8 cellular contexts compared by ENCODE assay signal in the genomic region with DNA sequence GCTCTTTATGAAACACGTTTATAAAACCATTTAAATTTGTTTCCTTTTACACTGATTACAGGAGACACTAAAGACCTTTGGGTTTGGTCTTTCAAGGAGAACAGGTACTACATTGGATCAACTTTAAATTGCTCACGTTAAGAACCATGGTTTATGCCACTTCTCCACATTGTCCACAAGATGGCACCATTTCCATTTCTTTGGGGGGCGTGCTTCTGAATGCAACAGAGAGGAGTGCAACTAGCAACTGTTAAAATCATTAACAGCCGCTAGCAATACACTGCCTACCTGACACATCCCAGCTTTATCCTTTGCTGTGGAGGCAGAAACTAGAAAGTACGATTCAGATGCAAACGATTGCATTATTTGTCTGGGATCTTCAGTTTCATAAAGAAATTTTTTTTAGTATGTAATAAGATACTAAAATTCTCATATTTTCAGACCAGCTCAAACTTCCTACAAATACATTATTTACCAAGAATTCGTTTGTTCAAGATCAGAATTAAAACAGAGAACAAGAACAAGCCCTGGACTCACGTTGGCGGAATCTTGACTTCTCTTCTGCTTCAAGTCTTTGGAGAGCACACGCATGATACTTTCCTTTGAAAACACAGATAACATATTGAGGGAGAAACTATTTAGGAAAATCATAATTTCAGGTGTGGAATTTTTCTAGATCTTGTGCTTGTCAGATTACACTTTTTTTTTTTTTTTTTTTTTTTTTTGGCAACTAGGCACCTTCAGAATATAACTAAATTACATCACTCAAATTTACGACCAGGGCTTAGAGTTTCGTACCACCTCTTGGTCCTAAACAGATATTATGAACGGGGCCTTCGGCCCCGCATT. TPM values are rescaled to one million over a fixed set of nuclear protein-coding genes. Genes with fewer than 3 reads are reported as not detected.
DNase-seq lines count a peak whose midpoint lies in the region; ATAC-seq lines count a peak whose summit lies in the region.

No MANE protein-coding gene starts in this region.

- DNase-seq in COLO668 (lab: John Stamatoyannopoulos, UW; ENCODE audit: unreplicated experiment) (peak; percentile 38), NCI-H748 (lab: John Stamatoyannopoulos, UW; ENCODE audit: unreplicated experiment) (peak; percentile 89), mesenchymal stem cell (peak; percentile 86)
- DNase-seq in activated CD4-positive, alpha-beta T cell treated with anti-CD3 and anti-CD28 coated beads, Interleukin-2, amount 50 U/mL, for 4 hours: peak; percentile 41 to 42
- peak; percentile 48 for DNase-seq in effector CD4-positive, alpha-beta T cell
- DNase-seq in stimulated activated CD8-positive, alpha-beta memory T cell treated with anti-CD3 and anti-CD28 coated beads, Interleukin-4, amount 100 ng/mL, for 48 hours: peak; percentile 66

- no peak overlapping the region for H2BK120ac ChIP-seq in mesenchymal stem cell (ENCODE audit: low read depth, low read length)

- H3K9ac ChIP-seq in mesenchymal stem cell (ENCODE audit: low read length): peak overlapping the region; percentile 69

- H3K27ac ChIP-seq in mesenchymal stem cell (ENCODE audit: low read length, poor library complexity, severe bottlenecking): no peak overlapping the region

- H2AFZ ChIP-seq in mesenchymal stem cell (ENCODE audit: low read depth, low read length): no peak overlapping the region

- peaks cover 14% of the 10 kb centered on the region for H3K4me1 ChIP-seq in mesenchymal stem cell (ENCODE audit: control insufficient read depth, insufficient read depth, low read depth, low read length)

- no peak overlapping the region for H2BK5ac ChIP-seq in mesenchymal stem cell (ENCODE audit: low read depth, low read length, poor library complexity, severe bottlenecking)

- peak overlapping the region; percentile 92 for H3K4me2 ChIP-seq in mesenchymal stem cell (ENCODE audit: low read length, poor library complexity, severe bottlenecking)

- H2AK5ac ChIP-seq in mesenchymal stem cell (ENCODE audit: low read length, severe bottlenecking): no peak overlapping the region

- H2BK15ac ChIP-seq in mesenchymal stem cell (ENCODE audit: low read depth, poor library complexity, severe bottlenecking): no peak overlapping the region

- H3K9me3 ChIP-seq in mesenchymal stem cell (ENCODE audit: control insufficient read depth, low read length): no peaks in the 10 kb centered on the region

- peaks cover 27 to 38% of the 10 kb centered on the region in 2 experiments for H3K27me3 ChIP-seq in mesenchymal stem cell (ENCODE audit: control insufficient read depth in 1 of 2, insufficient read depth in 1 of 2, low read length in 2 of 2)

- 13% methylated on average over 10 of the region's 15 CpGs for WGBS in mesenchymal stem cell

- H3K4ac ChIP-seq in mesenchymal stem cell (ENCODE audit: low read depth in 1 of 2, low read length in 2 of 2): no peak overlapping the region

- H4K8ac ChIP-seq in mesenchymal stem cell (ENCODE audit: low read length): no peak overlapping the region

- no peak overlapping the region for H3K14ac ChIP-seq in mesenchymal stem cell (ENCODE audit: low read length in 2 of 2)

- H3K4me3 ChIP-seq in mesenchymal stem cell (ENCODE audit: insufficient read depth in 1 of 2, low read depth in 1 of 2, low read length in 2 of 2): peak overlapping the region in 1 of 2 experiments; percentile 86

- H3K79me1 ChIP-seq in mesenchymal stem cell (replicated peaks; ENCODE audit: low read length, poor library complexity, severe bottlenecking): no peaks in the 10 kb centered on the region

- no peak overlapping the region for H3K18ac ChIP-seq in mesenchymal stem cell (ENCODE audit: low read depth in 1 of 2, low read length in 2 of 2)

- peaks cover 0 to 3% of the 10 kb centered on the region in 2 experiments for H3K36me3 ChIP-seq in mesenchymal stem cell (ENCODE audit: control insufficient read depth in 1 of 2, insufficient read depth in 2 of 2, low read depth in 1 of 2, low read length in 2 of 2)

- no peak overlapping the region for H3K23ac ChIP-seq in mesenchymal stem cell (ENCODE audit: low read length in 2 of 2)

- H4K91ac ChIP-seq in mesenchymal stem cell (ENCODE audit: low read length): no peak overlapping the region

- no peak overlapping the region for H2BK12ac ChIP-seq in mesenchymal stem cell (ENCODE audit: low read length in 2 of 2)

- ATAC-seq in GM19455 (IDR thresholded peaks at IDR 0.05; ENCODE audit: unreplicated experiment): peak; percentile 52
- peak; percentile 64 for ATAC-seq in HG03571 (IDR thresholded peaks at IDR 0.05; ENCODE audit: unreplicated experiment)

RNA-seq across cellular contexts. Expression of gene CDC20B, which starts 0.7 kb away (rescaled TPM):
- polyA plus RNA-seq in mesenchymal stem cell (2013, experiment 1 of 2): 0.01 TPM
- polyA plus RNA-seq in mesenchymal stem cell (2013, experiment 2 of 2): not detected

RNA-seq across cellular contexts. Expression of gene GPX8, which starts 12.3 kb away (rescaled TPM):
- polyA plus RNA-seq in mesenchymal stem cell (2013, experiment 1 of 2): 206 TPM
- polyA plus RNA-seq in mesenchymal stem cell (2013, experiment 2 of 2): 217 TPM

RNA-seq across cellular contexts. Expression of gene MCIDAS, which starts 54.8 kb away (rescaled TPM):
- polyA plus RNA-seq in mesenchymal stem cell (2013, experiment 1 of 2): not detected
- polyA plus RNA-seq in mesenchymal stem cell (2013, experiment 2 of 2): not detected

Comparison
In these comparisons a context has a peak if more than half of its experiments do, and no peak if none do; other contexts are left out.
1. DNase-seq: peak in every context shown above with its lines; median percentile 89 in NCI-H748; 86 in mesenchymal stem cell; 66 in stimulated activated CD8-positive, alpha-beta memory T cell treated with anti-CD3 and anti-CD28 coated beads, Interleukin-4, amount 100 ng/mL, for 48 hours; 48 in effector CD4-positive, alpha-beta T cell; 42 in activated CD4-positive, alpha-beta T cell treated with anti-CD3 and anti-CD28 coated beads, Interleukin-2, amount 50 U/mL, for 4 hours; 38 in COLO668.